In the genomic region with DNA sequence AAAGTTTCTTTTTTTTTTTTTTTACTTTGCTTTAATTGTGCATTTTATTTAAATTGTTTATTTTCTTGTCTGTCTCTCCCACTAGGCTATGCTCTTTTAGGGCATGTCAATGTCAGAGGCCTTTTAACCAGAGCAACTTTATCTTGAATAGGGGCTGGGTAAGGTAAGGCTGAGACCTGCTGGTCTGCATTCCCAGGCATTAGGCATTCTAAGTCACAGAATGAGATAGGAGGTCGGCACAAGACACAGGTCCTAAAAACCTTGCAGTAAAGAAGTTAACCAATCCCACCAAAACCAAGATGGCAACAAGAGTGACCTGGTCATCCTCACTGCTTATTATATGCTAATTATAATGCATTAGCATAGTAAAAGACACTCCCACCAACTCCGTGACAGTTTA, we compare ENCODE assay signal across 28 cellular contexts.
"Had no signal": no experiment of that assay in that cellular context is flagged by ENCODE, and none has a peak within 500 bp of the region (broad histone marks: within the 10 kb centered on the region; RNA-seq: fewer than 3 reads in every experiment).

No MANE protein-coding gene starts in this region.

- H3K4me3 ChIP-seq: hepatocyte, left lung, lower lobe of right lung, ovary, prostate gland, skin epidermis, stomach, testis, thyroid gland, transverse colon, upper lobe of right lung had no signal

- H3K9me3 ChIP-seq: left lung, lower lobe of right lung, ovary, prostate gland, stomach, testis, thyroid gland, transverse colon, upper lobe of right lung had no signal

- H3K27ac ChIP-seq: hepatocyte, left lung, lower lobe of right lung, ovary, prostate gland, skin epidermis, stomach, testis, thyroid gland, transverse colon, upper lobe of right lung had no signal

- FAIRE-seq: kidney, urothelium cell line had no signal

- H3K36me3 ChIP-seq: left lung, lower lobe of right lung, ovary, prostate gland, stomach, thyroid gland, transverse colon, upper lobe of right lung had no signal

- H3K4me1 Mint-ChIP-seq: natural killer cell had no signal

- H3K27ac Mint-ChIP-seq: mesothelial cell of epicardium; natural killer cell; stimulated activated naive B cell treated with anti-CD40 and anti-IgM and Interleukin-4, amounts not matched to agents 10 μg/mL and 1 μg/mL and 100 μg/mL, for 72 hours had no signal

- H3K4me3 Mint-ChIP-seq: mesothelial cell of epicardium; naive B cell; natural killer cell; stimulated activated naive B cell treated with anti-CD40 and anti-IgM and Interleukin-4, amounts not matched to agents 10 μg/mL and 1 μg/mL and 100 μg/mL, for 72 hours had no signal

- H3K9me3 Mint-ChIP-seq: naive B cell; natural killer cell; stimulated activated naive B cell treated with anti-CD40 and anti-IgM and Interleukin-4, amounts not matched to agents 10 μg/mL and 1 μg/mL and 100 μg/mL, for 72 hours had no signal

- DNase-seq: kidney; left colon; left lung; lower lobe of right lung; mammary epithelial cell; mesenchymal stem cell; naive B cell; natural killer cell; ovary; posterior cingulate gyrus; retina; right cardiac atrium; stimulated activated CD4-positive, alpha-beta T cell treated with anti-CD3 and anti-CD28 coated beads, Interleukin-12 subunit alpha, Interleukin-12 subunit beta, amount 100 ng/mL, for 4 hours; stimulated activated CD4-positive, alpha-beta T cell treated with anti-CD3 and anti-CD28 coated beads, Interleukin-15, amount 100 ng/mL, for 24 hours; stimulated activated CD4-positive, alpha-beta T cell treated with anti-CD3 and anti-CD28 coated beads, Interleukin-2, amount 100 ng/mL, for 24 hours; stimulated activated CD4-positive, alpha-beta T cell treated with anti-CD3 and anti-CD28 coated beads, Interleukin-4, amount 100 ng/mL, for 1 hour; stimulated activated naive B cell treated with anti-CD40 and anti-IgM and Interleukin-4, amounts not matched to agents 10 μg/mL and 1 μg/mL and 100 μg/mL, for 72 hours; stimulated activated naive CD8-positive, alpha-beta T cell treated with anti-CD3 and anti-CD28 coated beads, Interleukin-15, Interleukin-2, amounts not matched to agents 100 U/mL and 50 U/mL, for 24 hours; stomach; testis; thyroid gland; transverse colon; upper lobe of right lung had no signal

- H3K4me1 ChIP-seq: left lung, lower lobe of right lung, prostate gland, stomach, transverse colon, upper lobe of right lung had no signal

- H3K4me2 ChIP-seq: hepatocyte had no signal

- H3K79me2 ChIP-seq: hepatocyte had no signal

- H3K27me3 ChIP-seq: hepatocyte, ovary, testis, thyroid gland, transverse colon, upper lobe of right lung had no signal

- H3K36me3 Mint-ChIP-seq: mesothelial cell of epicardium; natural killer cell; stimulated activated naive B cell treated with anti-CD40 and anti-IgM and Interleukin-4, amounts not matched to agents 10 μg/mL and 1 μg/mL and 100 μg/mL, for 72 hours had no signal
